9 cellular contexts compared by ENCODE assay signal in genomic region chr14:65333926-65334687, GRCh38.
DNase-seq lines count a peak whose midpoint lies in the region; ATAC-seq and TF ChIP-seq lines count a peak whose summit lies in the region.
"Had no signal": no experiment of that assay in that cellular context is flagged by ENCODE, and none has a peak within 500 bp of the region (broad histone marks: within the 10 kb centered on the region; RNA-seq: fewer than 3 reads in every experiment).

No MANE protein-coding gene starts in this region.

- CTCF ChIA-PET in activated CD4-positive, alpha-beta memory T cell treated with anti-CD3 and anti-CD28 coated beads for 36 hours (lab: Charles Lee): interaction anchor here (4.5 kb wide), 1 partner anchor 47 kb away, joined by 19 read pairs; no protein-coding TSS in a partner anchor

- H3K27me3 Mint-ChIP-seq in activated CD4-positive, alpha-beta memory T cell treated with anti-CD3 and anti-CD28 coated beads for 36 hours: no peaks in the 10 kb centered on the region
- no peaks in the 10 kb centered on the region for H3K27me3 Mint-ChIP-seq in activated T-cell treated with anti-CD3 and anti-CD28 coated beads, Interleukin-2, amount 50 U/mL, for 72 hours (ENCODE audit: low read depth)

- H3K9me3 Mint-ChIP-seq in activated CD4-positive, alpha-beta memory T cell treated with anti-CD3 and anti-CD28 coated beads for 36 hours: no peaks in the 10 kb centered on the region
- no peaks in the 10 kb centered on the region for H3K9me3 Mint-ChIP-seq in activated T-cell treated with anti-CD3 and anti-CD28 coated beads, Interleukin-2, amount 50 U/mL, for 72 hours

- in situ Hi-C loops in brain microvascular endothelial cell (cut with HindIII; ENCODE audit: low pct_ligation_motif_present, low sequenced_read_pairs): no loop called here

- H3K27me3 ChIP-seq in brain microvascular endothelial cell (replicated peaks): no peaks in the 10 kb centered on the region

- H3K4me3 Mint-ChIP-seq in activated CD4-positive, alpha-beta memory T cell treated with anti-CD3 and anti-CD28 coated beads for 36 hours: no peak overlapping the region
- peak overlapping the region in 1 of 2 donors; percentile 37 for H3K4me3 Mint-ChIP-seq in activated T-cell treated with anti-CD3 and anti-CD28 coated beads, Interleukin-2, amount 50 U/mL, for 72 hours

- peaks cover 35% of the 10 kb centered on the region for H3K4me1 Mint-ChIP-seq in activated CD4-positive, alpha-beta memory T cell treated with anti-CD3 and anti-CD28 coated beads for 36 hours (ENCODE audit: low read depth)
- peaks cover 55% of the 10 kb centered on the region for H3K4me1 Mint-ChIP-seq in activated T-cell treated with anti-CD3 and anti-CD28 coated beads, Interleukin-2, amount 50 U/mL, for 72 hours (ENCODE audit: low read depth)

- peak; percentile 95 for DNase-seq in HFF-Myc (ENCODE audit: extremely low read depth, low read depth)
- peak; percentile 12 for DNase-seq in brain microvascular endothelial cell
- peak; percentile 52 to 73 (median 62) for DNase-seq in mucosa of descending colon
- no peak for DNase-seq in NCI-H774 (lab: John Stamatoyannopoulos, UW)
- no peak for DNase-seq in activated CD4-positive, alpha-beta memory T cell treated with anti-CD3 and anti-CD28 coated beads for 36 hours
- DNase-seq in activated T-cell treated with anti-CD3 and anti-CD28 coated beads, Interleukin-2, amount 50 U/mL, for 72 hours: no peak
- DNase-seq in SW 1271 (lab: John Stamatoyannopoulos, UW): no peak
- DNase-seq: activated effector memory CD4-positive, alpha-beta T cell treated with anti-CD3 and anti-CD28 coated beads, Interleukin-2, amount 50 U/mL, for 16 hours had no signal

- H3K27ac ChIP-seq in 22Rv1 (peak overlapping the region; percentile 60), brain microvascular endothelial cell (no peak overlapping the region)

- peaks cover 1% of the 10 kb centered on the region for H3K36me3 Mint-ChIP-seq in activated CD4-positive, alpha-beta memory T cell treated with anti-CD3 and anti-CD28 coated beads for 36 hours
- H3K36me3 Mint-ChIP-seq in activated T-cell treated with anti-CD3 and anti-CD28 coated beads, Interleukin-2, amount 50 U/mL, for 72 hours (ENCODE audit: insufficient read depth in 2 of 2): peaks cover 3% of the 10 kb centered on the region in 2 donors

- no peaks in the 10 kb centered on the region for H3K9me3 ChIP-seq in mucosa of descending colon

- H3K4me3 ChIP-seq in HFF-Myc (replicated peaks; ENCODE audit: low read depth, low read length) (no peak overlapping the region), brain microvascular endothelial cell (ENCODE audit: low read depth, low read length) (no peak overlapping the region), mucosa of descending colon (no peak overlapping the region)

- no peak overlapping the region for H3K27ac Mint-ChIP-seq in activated CD4-positive, alpha-beta memory T cell treated with anti-CD3 and anti-CD28 coated beads for 36 hours
- H3K27ac Mint-ChIP-seq in activated T-cell treated with anti-CD3 and anti-CD28 coated beads, Interleukin-2, amount 50 U/mL, for 72 hours: no peak overlapping the region

- POLR2A ChIA-PET in activated CD4-positive, alpha-beta memory T cell treated with anti-CD3 and anti-CD28 coated beads for 36 hours (lab: Charles Lee): no interaction called here

- TF ChIP-seq CTCF in 22Rv1 (IDR thresholded peaks at IDR 0.05) (no peak), HFF-Myc (IDR thresholded peaks at IDR 0.05; ENCODE audit: low read depth, low read length, missing control alignments) (no peak), brain microvascular endothelial cell (IDR thresholded peaks at IDR 0.05; ENCODE audit: low read depth, low read length, missing control alignments) (no peak), mucosa of descending colon (IDR thresholded peaks at IDR 0.05) (no peak)

- ATAC-seq in mucosa of descending colon: peak; percentile 21
- ATAC-seq in activated T-cell treated with anti-CD3 and anti-CD28 coated beads, Interleukin-2, amount 50 U/mL, for 72 hours (replicated peaks in 1 of 2): no peak

- H3K36me3 ChIP-seq in brain microvascular endothelial cell (replicated peaks): no peaks in the 10 kb centered on the region
- no peaks in the 10 kb centered on the region for H3K36me3 ChIP-seq in mucosa of descending colon (ENCODE audit: low read depth)

- intact Hi-C loops in mucosa of descending colon (cut with DNase I, micrococcal nuclease): no loop called here
- intact Hi-C loops in activated CD4-positive, alpha-beta memory T cell treated with anti-CD3 and anti-CD28 coated beads for 36 hours (cut with micrococcal nuclease): no loop called here

- peaks cover 31% of the 10 kb centered on the region for H3K4me1 ChIP-seq in mucosa of descending colon (ENCODE audit: low read depth)

Comparison
In these comparisons a context has a peak if more than half of its experiments do, and no peak if none do; other contexts are left out.
1. DNase-seq: peak in HFF-Myc (single experiment), brain microvascular endothelial cell (single experiment) and mucosa of descending colon (3 of 3); none in NCI-H774 (single experiment), activated CD4-positive, alpha-beta memory T cell treated with anti-CD3 and anti-CD28 coated beads for 36 hours (single experiment), activated T-cell treated with anti-CD3 and anti-CD28 coated beads, Interleukin-2, amount 50 U/mL, for 72 hours (0 of 2) and SW 1271 (0 of 2).